Comparison of ENCODE assay signal across 1 cellular context in genomic region chr1:108699375-108700332, GRCh38.
TF ChIP-seq lines count a peak whose summit lies in the region.

No MANE protein-coding gene starts in this region.

TF ChIP-seq in K562, 482 proteins besides CTCF, POLR2A, EP300 and RAD21 (continued from another document):
- TF ChIP-seq ARID1B (IDR thresholded peaks at IDR 0.05) (0 out of 2 replicates have a peak, but pooled peaks have one; percentile 13), THRB (CRISPR knock-in tag; conservative IDR thresholded peaks at IDR 0.05) (peak; percentile 88; the same call in 1 of the 2 replicates)
TF ChIP-seq in K562: peak in this region for 31.
